In genomic region chr2:200448460-200448859, GRCh38 we compare ENCODE assay signal across 21 cellular contexts.
DNase-seq lines count a peak whose midpoint lies in the region; ATAC-seq and TF ChIP-seq lines count a peak whose summit lies in the region.
"Had no signal": no experiment of that assay in that cellular context is flagged by ENCODE, and none has a peak within 500 bp of the region (broad histone marks: within the 10 kb centered on the region; RNA-seq: fewer than 3 reads in every experiment).

No MANE protein-coding gene starts in this region.

- CTCF ChIA-PET in Calu3 (lab: Charles Lee): no interaction called here

- no peaks in the 10 kb centered on the region for H3K9me3 ChIP-seq in MM.1S (replicated peaks; ENCODE audit: insufficient read depth, low read length)
- H3K9me3 ChIP-seq: BLaER1 treated with 17β-estradiol and CSF1 and Interleukin-3, amounts not matched to agents 10 nM and 100 nM; HAP-1 had no signal

- no TSS peak for BruUV-seq in Calu3 (replicated peaks; lab: Mats Ljungman, UMichigan)

- DNase-seq in activated CD4-positive, alpha-beta T cell treated with anti-CD3 and anti-CD28 coated beads, Interleukin-2, amount 10 ng/mL, durations not matched to agents 24 days and 14 days: no peak
- DNase-seq in activated CD4-positive, alpha-beta T cell treated with anti-CD3 and anti-CD28 coated beads, Interleukin-2, amount 50 U/mL, for 4 hours: no peak
- DNase-seq in Calu3: no peak
- DNase-seq in MM.1S: no peak
- no peak for DNase-seq in chondrocyte (ENCODE audit: low spot score)
- DNase-seq in mesenteric fat pad (ENCODE audit: low spot score): no peak
- no peak for DNase-seq in stimulated activated naive B cell treated with anti-CD40 and anti-IgM and Interleukin-4, amounts not matched to agents 10 μg/mL and 1 μg/mL and 100 μg/mL, for 72 hours
- DNase-seq: 8988T; CD8-positive, alpha-beta T cell; DMS 273 treated with DMSO at 0.1 percent for 48 hours; DMS53; DND-41; EL; GM23248 had no signal

- intact Hi-C loops in activated CD4-positive, alpha-beta T cell treated with anti-CD3 and anti-CD28 coated beads, Interleukin-2, amount 10 ng/mL, durations not matched to agents 24 days and 14 days (cut with micrococcal nuclease): no loop called here
- intact Hi-C loops in Calu3 (cut with micrococcal nuclease; ENCODE audit: unreplicated experiment): no loop called here

- no peaks in the 10 kb centered on the region for H3K36me3 ChIP-seq in MM.1S (replicated peaks; ENCODE audit: insufficient read depth, low read length)
- H3K36me3 ChIP-seq: HAP-1 had no signal

- H3F3A ChIP-seq in MM.1S (ENCODE audit: insufficient read depth, low read length): peaks cover 20% of the 10 kb centered on the region

- no peaks in the 10 kb centered on the region for H3K9me2 ChIP-seq in MM.1S (replicated peaks; ENCODE audit: insufficient read depth, low read length)

- H3K27ac Mint-ChIP-seq in activated CD4-positive, alpha-beta T cell treated with anti-CD3 and anti-CD28 coated beads, Interleukin-2, amount 10 ng/mL, durations not matched to agents 24 days and 14 days: peak overlapping the region; percentile 27
- peak overlapping the region; percentile 61 for H3K27ac Mint-ChIP-seq in Calu3 (ENCODE audit: unreplicated experiment)
- H3K27ac Mint-ChIP-seq in chondrocyte (ENCODE audit: unreplicated experiment): peak overlapping the region; percentile 59
- H3K27ac Mint-ChIP-seq in stimulated activated naive B cell treated with anti-CD40 and anti-IgM and Interleukin-4, amounts not matched to agents 10 μg/mL and 1 μg/mL and 100 μg/mL, for 72 hours: no peak overlapping the region
- H3K27ac Mint-ChIP-seq: B cell; CD8-positive, alpha-beta T cell; IgD-negative memory B cell had no signal

- H3K4me3 Mint-ChIP-seq in activated CD4-positive, alpha-beta T cell treated with anti-CD3 and anti-CD28 coated beads, Interleukin-2, amount 10 ng/mL, durations not matched to agents 24 days and 14 days: no peak overlapping the region
- H3K4me3 Mint-ChIP-seq in Calu3 (ENCODE audit: low read depth, unreplicated experiment) (no peak overlapping the region), chondrocyte (ENCODE audit: unreplicated experiment) (no peak overlapping the region)
- peak overlapping the region in 1 of 2 donors; percentile 6 for H3K4me3 Mint-ChIP-seq in stimulated activated naive B cell treated with anti-CD40 and anti-IgM and Interleukin-4, amounts not matched to agents 10 μg/mL and 1 μg/mL and 100 μg/mL, for 72 hours
- H3K4me3 Mint-ChIP-seq: B cell; CD8-positive, alpha-beta T cell; IgD-negative memory B cell had no signal

- peak overlapping the region; percentile 19; the same call in 1 of the 2 replicates for H3K4me3 ChIP-seq in MM.1S (ENCODE audit: low read length)
- H3K4me3 ChIP-seq: BLaER1 treated with 17β-estradiol and CSF1 and Interleukin-3, amounts not matched to agents 10 nM and 100 nM; GM12878; GM23248; HAP-1 had no signal

- peak overlapping the region; percentile 71 for H3K4me2 ChIP-seq in MM.1S (ENCODE audit: low read depth, low read length)
- H3K4me2 ChIP-seq: BLaER1 treated with 17β-estradiol and CSF1 and Interleukin-3, amounts not matched to agents 10 nM and 100 nM had no signal

- H3K9me3 Mint-ChIP-seq in activated CD4-positive, alpha-beta T cell treated with anti-CD3 and anti-CD28 coated beads, Interleukin-2, amount 10 ng/mL, durations not matched to agents 24 days and 14 days: peaks cover 3% of the 10 kb centered on the region
- H3K9me3 Mint-ChIP-seq in Calu3 (ENCODE audit: low read depth, unreplicated experiment) (no peaks in the 10 kb centered on the region), chondrocyte (ENCODE audit: low read depth) (no peaks in the 10 kb centered on the region)
- H3K9me3 Mint-ChIP-seq in stimulated activated naive B cell treated with anti-CD40 and anti-IgM and Interleukin-4, amounts not matched to agents 10 μg/mL and 1 μg/mL and 100 μg/mL, for 72 hours: peaks cover 0 to 1% of the 10 kb centered on the region in 2 donors
- H3K9me3 Mint-ChIP-seq: CD8-positive, alpha-beta T cell; IgD-negative memory B cell had no signal

- H3K36me3 Mint-ChIP-seq in activated CD4-positive, alpha-beta T cell treated with anti-CD3 and anti-CD28 coated beads, Interleukin-2, amount 10 ng/mL, durations not matched to agents 24 days and 14 days (ENCODE audit: low read depth): peaks cover 42% of the 10 kb centered on the region
- H3K36me3 Mint-ChIP-seq in Calu3 (ENCODE audit: insufficient read depth, unreplicated experiment) (peaks cover 71% of the 10 kb centered on the region), chondrocyte (ENCODE audit: low read depth) (peaks cover 29% of the 10 kb centered on the region)
- H3K36me3 Mint-ChIP-seq in stimulated activated naive B cell treated with anti-CD40 and anti-IgM and Interleukin-4, amounts not matched to agents 10 μg/mL and 1 μg/mL and 100 μg/mL, for 72 hours: no peaks in the 10 kb centered on the region
- H3K36me3 Mint-ChIP-seq: CD8-positive, alpha-beta T cell; IgD-negative memory B cell had no signal

- no peak overlapping the region for H2AFZ ChIP-seq in MM.1S (ENCODE audit: low read length)
- H2AFZ ChIP-seq: GM23248 had no signal

- peak overlapping the region; percentile 56 for H3K9ac ChIP-seq in MM.1S (ENCODE audit: low read length)
- H3K9ac ChIP-seq: BLaER1 treated with 17β-estradiol and CSF1 and Interleukin-3, amounts not matched to agents 10 nM and 100 nM; GM23248 had no signal

- peaks cover 24% of the 10 kb centered on the region for H3K4me1 Mint-ChIP-seq in activated CD4-positive, alpha-beta T cell treated with anti-CD3 and anti-CD28 coated beads, Interleukin-2, amount 10 ng/mL, durations not matched to agents 24 days and 14 days
- no peaks in the 10 kb centered on the region for H3K4me1 Mint-ChIP-seq in Calu3 (ENCODE audit: low read depth, unreplicated experiment)
- no peaks in the 10 kb centered on the region for H3K4me1 Mint-ChIP-seq in chondrocyte (ENCODE audit: low read depth)
- peaks cover 37 to 77% of the 10 kb centered on the region in 2 donors for H3K4me1 Mint-ChIP-seq in stimulated activated naive B cell treated with anti-CD40 and anti-IgM and Interleukin-4, amounts not matched to agents 10 μg/mL and 1 μg/mL and 100 μg/mL, for 72 hours

- no peaks in the 10 kb centered on the region for H3K27me3 ChIP-seq in MM.1S (replicated peaks; ENCODE audit: insufficient read depth, low read length)
- H3K27me3 ChIP-seq: BLaER1 treated with 17β-estradiol and CSF1 and Interleukin-3, amounts not matched to agents 10 nM and 100 nM had no signal

- peak overlapping the region; percentile 94 for H3K27ac ChIP-seq in MM.1S (ENCODE audit: low read length)
- H3K27ac ChIP-seq: BLaER1 treated with 17β-estradiol and CSF1 and Interleukin-3, amounts not matched to agents 10 nM and 100 nM; GM23248 had no signal

- no peak for TF ChIP-seq CTCF in Calu3 (IDR thresholded peaks at IDR 0.05; ENCODE audit: unreplicated experiment)
- TF ChIP-seq CTCF in MM.1S (IDR thresholded peaks at IDR 0.05; ENCODE audit: low read length): no peak
- no peak for TF ChIP-seq CTCF in chondrocyte (IDR thresholded peaks at IDR 0.05)

- no peaks in the 10 kb centered on the region for H4K20me1 ChIP-seq in MM.1S (ENCODE audit: insufficient read depth, low read length)
- H4K20me1 ChIP-seq: BLaER1 treated with 17β-estradiol and CSF1 and Interleukin-3, amounts not matched to agents 10 nM and 100 nM had no signal

- H3K4me1 ChIP-seq in MM.1S (ENCODE audit: low read length): peaks cover 57% of the 10 kb centered on the region
- H3K4me1 ChIP-seq: HAP-1 had no signal

- H3K79me2 ChIP-seq in MM.1S (ENCODE audit: low read length): peaks cover 6% of the 10 kb centered on the region; the same call in 1 of the 2 replicates

- ATAC-seq in HG02938 (IDR thresholded peaks at IDR 0.05; ENCODE audit: unreplicated experiment): no peak
- no peak for ATAC-seq in stimulated activated naive B cell treated with anti-CD40 and anti-IgM and Interleukin-4, amounts not matched to agents 10 μg/mL and 1 μg/mL and 100 μg/mL, for 72 hours (replicated peaks)
- ATAC-seq: CD8-positive, alpha-beta T cell; HepG2 had no signal

- H3K27me3 Mint-ChIP-seq in activated CD4-positive, alpha-beta T cell treated with anti-CD3 and anti-CD28 coated beads, Interleukin-2, amount 10 ng/mL, durations not matched to agents 24 days and 14 days: no peaks in the 10 kb centered on the region
- H3K27me3 Mint-ChIP-seq in Calu3 (ENCODE audit: unreplicated experiment) (no peaks in the 10 kb centered on the region), chondrocyte (ENCODE audit: low read depth) (no peaks in the 10 kb centered on the region)
- no peaks in the 10 kb centered on the region for H3K27me3 Mint-ChIP-seq in stimulated activated naive B cell treated with anti-CD40 and anti-IgM and Interleukin-4, amounts not matched to agents 10 μg/mL and 1 μg/mL and 100 μg/mL, for 72 hours
- H3K27me3 Mint-ChIP-seq: IgD-negative memory B cell had no signal
